ENCODE assay signal across 1 cellular context in the genomic region with DNA sequence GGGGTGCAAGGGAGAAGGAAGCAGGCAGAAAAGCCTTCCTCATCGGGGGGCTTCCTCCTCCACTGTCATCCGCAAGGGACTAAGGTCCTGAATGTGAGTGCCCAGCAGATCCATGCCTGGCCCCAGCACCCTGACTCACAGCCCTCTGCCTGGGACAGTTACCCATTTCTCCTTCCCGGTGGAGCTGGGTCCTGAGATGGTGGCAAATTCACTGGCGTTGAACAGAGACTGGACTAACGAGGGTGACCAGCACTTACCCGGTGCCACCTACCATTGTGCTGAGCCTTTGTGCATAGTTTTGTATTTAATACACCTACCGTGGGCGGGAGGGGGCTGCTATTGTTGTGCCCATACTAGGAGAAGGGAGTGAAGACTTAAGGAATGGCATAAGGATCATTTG.
TF ChIP-seq lines count a peak whose summit lies in the region.

No MANE protein-coding gene starts in this region.

TF ChIP-seq in H1, 55 proteins besides CTCF, POLR2A, EP300 and RAD21:
- TF ChIP-seq, protein P1, sequence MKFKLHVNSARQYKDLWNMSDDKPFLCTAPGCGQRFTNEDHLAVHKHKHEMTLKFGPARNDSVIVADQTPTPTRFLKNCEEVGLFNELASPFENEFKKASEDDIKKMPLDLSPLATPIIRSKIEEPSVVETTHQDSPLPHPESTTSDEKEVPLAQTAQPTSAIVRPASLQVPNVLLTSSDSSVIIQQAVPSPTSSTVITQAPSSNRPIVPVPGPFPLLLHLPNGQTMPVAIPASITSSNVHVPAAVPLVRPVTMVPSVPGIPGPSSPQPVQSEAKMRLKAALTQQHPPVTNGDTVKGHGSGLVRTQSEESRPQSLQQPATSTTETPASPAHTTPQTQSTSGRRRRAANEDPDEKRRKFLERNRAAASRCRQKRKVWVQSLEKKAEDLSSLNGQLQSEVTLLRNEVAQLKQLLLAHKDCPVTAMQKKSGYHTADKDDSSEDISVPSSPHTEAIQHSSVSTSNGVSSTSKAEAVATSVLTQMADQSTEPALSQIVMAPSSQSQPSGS (IDR thresholded peaks at IDR 0.05; ENCODE audit: low read length): no peak
- TF ChIP-seq JUN (IDR thresholded peaks at IDR 0.05; ENCODE audit: low read depth, low read length) (no peak), SRF (IDR thresholded peaks at IDR 0.05; ENCODE audit: low read depth, low read length) (no peak), TCF12 (IDR thresholded peaks at IDR 0.05; ENCODE audit: low read depth, low read length) (no peak), CHD1 (IDR thresholded peaks at IDR 0.05; ENCODE audit: low read depth, low read length) (no peak), NANOG (IDR thresholded peaks at IDR 0.05; ENCODE audit: insufficient read depth, low read depth, low read length, poor library complexity, severe bottlenecking) (no peak), CREB1 (IDR thresholded peaks at IDR 0.05) (no peak)
